Comparison of ENCODE assay signal across 8 cellular contexts in the genomic region with DNA sequence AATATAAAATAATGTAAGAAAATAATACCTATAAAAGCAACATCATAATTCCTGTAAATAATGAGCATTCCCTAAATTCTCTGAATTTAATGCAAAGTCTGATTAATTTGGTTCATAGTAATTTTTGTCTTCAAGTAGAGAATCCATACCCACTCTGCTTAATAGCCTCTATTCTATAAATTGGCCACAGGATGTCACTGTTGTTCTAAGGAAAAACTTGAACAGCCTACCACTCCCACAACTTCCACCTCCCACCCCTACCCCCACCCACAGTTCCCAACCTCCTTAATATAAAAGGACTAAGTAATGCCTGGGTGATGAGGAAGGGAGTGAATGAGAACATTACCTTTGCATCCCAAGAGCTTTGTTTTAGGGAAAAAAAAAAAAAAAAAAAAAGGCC. TPM values are rescaled to one million over a fixed set of nuclear protein-coding genes. Genes with fewer than 3 reads are reported as not detected.
A peak's percentile ranks its signal among the peaks of the same experiment; 100 is the strongest.
DNase-seq lines count a peak whose midpoint lies in the region; ATAC-seq and TF ChIP-seq lines count a peak whose summit lies in the region.

No MANE protein-coding gene starts in this region.

- CTCF ChIA-PET in PC-3 (lab: Charles Lee) = interaction anchor here (0.6 to 1.0 kb wide), 10 partner anchors 13 to 781 kb away, joined by 3 to 13 read pairs (median 6); no protein-coding TSS in a partner anchor

- POLR2A ChIA-PET in PC-3 (lab: Charles Lee; ENCODE audit: unreplicated experiment) = interaction anchor here (0.6 kb wide), 2 partner anchors 12 to 124 kb away, joined by 3 to 10 read pairs; no protein-coding TSS in a partner anchor

- H3K4me1 ChIP-seq in PC-3 (ENCODE audit: insufficient read depth, low read length) (no peaks in the 10 kb centered on the region), smooth muscle cell (ENCODE audit: low read depth) (no peaks in the 10 kb centered on the region), ascending aorta (no peaks in the 10 kb centered on the region)

- no peak for DNase-seq in CD14-positive monocyte (ENCODE audit: low spot score)
- peak; percentile 14 for DNase-seq in HS-5 (ENCODE audit: low read depth)
- peak; percentile 63 for DNase-seq in PC-3
- peak; percentile 40 for DNase-seq in fibroblast of the conjunctiva (ENCODE audit: low read depth)
- DNase-seq in smooth muscle cell (lab: John Stamatoyannopoulos, UW; ENCODE audit: unreplicated experiment) = no peak
- DNase-seq in ascending aorta (ENCODE audit: low spot score in 2 of 2) = no peak

- TF ChIP-seq CTCF in CD14-positive monocyte (IDR thresholded peaks at IDR 0.05) = peak; percentile 36
- TF ChIP-seq CTCF in PC-3 (conservative IDR thresholded peaks at IDR 0.05; ENCODE audit: low read depth, low read length) = peak; percentile 71
- TF ChIP-seq CTCF in smooth muscle cell (IDR thresholded peaks at IDR 0.05; ENCODE audit: borderline replicate concordance, insufficient read depth, poor library complexity, severe bottlenecking) = peak; percentile 60
- peak in 1 of 3 experiments; percentile 35 for TF ChIP-seq CTCF in ascending aorta (IDR thresholded peaks at IDR 0.05)

- intact Hi-C loops in CD14-positive monocyte (cut with micrococcal nuclease) (no loop called here), PC-3 (cut with micrococcal nuclease) (loop anchor here (1.0 to 5.0 kb wide), 3 partner anchors 340 to 476 kb away; no protein-coding TSS in a partner anchor), ascending aorta (cut with DNase I) (no loop called here)

- H3K4me3 Mint-ChIP-seq in CD14-positive monocyte = no peak overlapping the region

- no peaks in the 10 kb centered on the region for H3K36me3 Mint-ChIP-seq in CD14-positive monocyte

- H2AFZ ChIP-seq in PC-3 (ENCODE audit: low read length) = no peak overlapping the region
- H2AFZ ChIP-seq in smooth muscle cell (ENCODE audit: low read depth) = no peak overlapping the region

- peaks cover 0 to 7% (median 1%) of the 10 kb centered on the region in 3 donors for H3K27me3 Mint-ChIP-seq in CD14-positive monocyte (ENCODE audit: low read depth in 3 of 3)

- H3K9me2 ChIP-seq in PC-3 (replicated peaks; ENCODE audit: low read length) = no peaks in the 10 kb centered on the region

- H3K9ac ChIP-seq in PC-3 (ENCODE audit: low read length) (no peak overlapping the region), smooth muscle cell (ENCODE audit: low read depth) (no peak overlapping the region)

- H3K27ac ChIP-seq in PC-3 (ENCODE audit: low read length) = no peak overlapping the region
- no peak overlapping the region for H3K27ac ChIP-seq in smooth muscle cell (ENCODE audit: low read depth)
- no peak overlapping the region for H3K27ac ChIP-seq in ascending aorta

- no peaks in the 10 kb centered on the region for H3K9me3 ChIP-seq in PC-3 (ENCODE audit: low read length)
- H3K9me3 ChIP-seq in smooth muscle cell (replicated peaks; ENCODE audit: low read depth) = no peaks in the 10 kb centered on the region
- H3K9me3 ChIP-seq in ascending aorta = no peaks in the 10 kb centered on the region

- H3K4me1 Mint-ChIP-seq in CD14-positive monocyte = no peaks in the 10 kb centered on the region

- H4K20me1 ChIP-seq in PC-3 (ENCODE audit: low read length) (no peaks in the 10 kb centered on the region), smooth muscle cell (ENCODE audit: low read depth) (no peaks in the 10 kb centered on the region)

- H3K27me3 ChIP-seq in PC-3 (ENCODE audit: low read length) = no peaks in the 10 kb centered on the region
- no peaks in the 10 kb centered on the region for H3K27me3 ChIP-seq in smooth muscle cell (ENCODE audit: low read depth)
- H3K27me3 ChIP-seq in ascending aorta = no peaks in the 10 kb centered on the region

- H3K79me2 ChIP-seq in PC-3 (ENCODE audit: low read length) (no peaks in the 10 kb centered on the region), smooth muscle cell (ENCODE audit: low read depth) (no peaks in the 10 kb centered on the region)

- BruUV-seq in PC-3 (replicated peaks; lab: Mats Ljungman, UMichigan) = no TSS peak

- H3F3A ChIP-seq in PC-3 (ENCODE audit: low read length, unreplicated experiment) (no peaks in the 10 kb centered on the region), smooth muscle cell (ENCODE audit: low read depth) (no peaks in the 10 kb centered on the region)

- no peak overlapping the region for H3K4me2 ChIP-seq in PC-3 (ENCODE audit: low read length)
- H3K4me2 ChIP-seq in smooth muscle cell = no peak overlapping the region

- H3K9me3 Mint-ChIP-seq in CD14-positive monocyte = peaks cover 0 to 3% (median 0%) of the 10 kb centered on the region in 7 donors

- H3K36me3 ChIP-seq in PC-3 (ENCODE audit: low read depth, low read length) = no peaks in the 10 kb centered on the region
- no peaks in the 10 kb centered on the region for H3K36me3 ChIP-seq in smooth muscle cell (ENCODE audit: low read depth)
- H3K36me3 ChIP-seq in ascending aorta = no peaks in the 10 kb centered on the region

- ATAC-seq in PC-3 = peak; percentile 86
- ATAC-seq in GM19324 (IDR thresholded peaks at IDR 0.05; ENCODE audit: low FRiP score, unreplicated experiment) = no peak
- no peak for ATAC-seq in GM21786 (IDR thresholded peaks at IDR 0.05; ENCODE audit: unreplicated experiment)

- H3K4me3 ChIP-seq in PC-3 (ENCODE audit: low read length) = no peak overlapping the region
- H3K4me3 ChIP-seq in smooth muscle cell = no peak overlapping the region
- no peak overlapping the region for H3K4me3 ChIP-seq in ascending aorta

- peak overlapping the region in 1 of 7 donors; percentile 11 for H3K27ac Mint-ChIP-seq in CD14-positive monocyte

RNA-seq across cellular contexts. Expression of a gene that starts 27.2 kb away (rescaled TPM):
- polyA plus RNA-seq in CD14-positive monocyte (under 1 TPM in 1 of 2 donors, not detected in 1; 0.04 TPM), smooth muscle cell (3.6 and 5.4 TPM in 2 replicates)
- total RNA-seq in PC-3 (2014; rRNA removed) (3.3 and 3.8 TPM in 2 replicates), smooth muscle cell (4.3 and 4.5 TPM in 2 replicates), ascending aorta (1.5 TPM)

RNA-seq across cellular contexts. Expression of a gene that starts 57.4 kb away (rescaled TPM):
- not detected for polyA plus RNA-seq in CD14-positive monocyte
- 0.07 and 0.12 TPM in 2 replicates for total RNA-seq in PC-3 (2014; rRNA removed)
- total RNA-seq in smooth muscle cell = not detected in 2 replicates
- polyA plus RNA-seq in smooth muscle cell = 0.95 TPM in 1 of 2 replicates, not detected in the other
- total RNA-seq in ascending aorta = 0.21 TPM

Comparison
In these comparisons a context has a peak if more than half of its experiments do, and no peak if none do; other contexts are left out.
1. DNase-seq: peak in HS-5 (single experiment), PC-3 (single experiment) and fibroblast of the conjunctiva (single experiment); none in CD14-positive monocyte (single experiment), smooth muscle cell (single experiment) and ascending aorta (0 of 2).